18 cellular contexts compared by ENCODE assay signal in genomic region chr9:128870128-128870940, GRCh38.
"Had no signal": no experiment of that assay in that cellular context is flagged by ENCODE, and none has a peak within 500 bp of the region (broad histone marks: within the 10 kb centered on the region; RNA-seq: fewer than 3 reads in every experiment).

No MANE protein-coding gene starts in this region.

- FAIRE-seq: keratinocyte, pancreas had no signal

- H3K27me3 Mint-ChIP-seq: activated CD4-positive, alpha-beta memory T cell treated with anti-CD3 and anti-CD28 coated beads, Interleukin-2, amount 10 ng/mL, durations not matched to agents 7 days and 5 days; activated CD4-positive, alpha-beta T cell treated with anti-CD3 and anti-CD28 coated beads for 36 hours; stimulated activated naive CD8-positive, alpha-beta T cell treated with anti-CD3 and anti-CD28 coated beads, Interleukin-15, Interleukin-2, amounts not matched to agents 100 ng/mL and 50 ng/mL, for 24 hours; T-cell had no signal

- H3K9me3 ChIP-seq: gastroesophageal sphincter, pancreas had no signal

- ATAC-seq: activated CD4-positive, alpha-beta T cell treated with anti-CD3 and anti-CD28 coated beads for 36 hours; gastroesophageal sphincter; left ventricle myocardium superior; pancreas; T-cell had no signal

- H3K27ac Mint-ChIP-seq: activated CD4-positive, alpha-beta memory T cell treated with anti-CD3 and anti-CD28 coated beads, Interleukin-2, amount 10 ng/mL, durations not matched to agents 7 days and 5 days; activated CD4-positive, alpha-beta T cell treated with anti-CD3 and anti-CD28 coated beads for 36 hours; stimulated activated naive CD8-positive, alpha-beta T cell treated with anti-CD3 and anti-CD28 coated beads, Interleukin-15, Interleukin-2, amounts not matched to agents 100 ng/mL and 50 ng/mL, for 24 hours; T-cell had no signal

- H3K4me1 ChIP-seq: gastroesophageal sphincter, pancreas had no signal

- H3K36me3 ChIP-seq: pancreas had no signal

- H3K4me3 ChIP-seq: gastroesophageal sphincter, pancreas had no signal

- H3K9me3 Mint-ChIP-seq: activated CD4-positive, alpha-beta memory T cell treated with anti-CD3 and anti-CD28 coated beads, Interleukin-2, amount 10 ng/mL, durations not matched to agents 7 days and 5 days; neural crest cell; stimulated activated naive CD8-positive, alpha-beta T cell treated with anti-CD3 and anti-CD28 coated beads, Interleukin-15, Interleukin-2, amounts not matched to agents 100 ng/mL and 50 ng/mL, for 24 hours; T-cell had no signal

- H3K27me3 ChIP-seq: gastroesophageal sphincter, pancreas had no signal

- DNase-seq: activated CD4-positive, alpha-beta memory T cell treated with anti-CD3 and anti-CD28 coated beads, Interleukin-2, amount 10 ng/mL, durations not matched to agents 7 days and 5 days; activated CD4-positive, alpha-beta T cell treated with anti-CD3 and anti-CD28 coated beads for 36 hours; activated CD8-positive, alpha-beta memory T cell treated with anti-CD3 and anti-CD28 coated beads, Interleukin-2, amount 50 U/mL, for 48 hours; activated naive CD4-positive, alpha-beta T cell; central memory CD4-positive, alpha-beta T cell; cortex of kidney; effector CD8-positive, alpha-beta T cell; left ventricle myocardium superior; pancreas; stimulated activated CD4-positive, alpha-beta T cell treated with anti-CD3 and anti-CD28 coated beads, Interleukin-4, amount 100 ng/mL, for 1 hour; stimulated activated CD8-positive, alpha-beta memory T cell treated with anti-CD3 and anti-CD28 coated beads, Interleukin-4, amount 100 ng/mL, for 48 hours; T-cell; T1000 had no signal

- H3K4me3 Mint-ChIP-seq: activated CD4-positive, alpha-beta memory T cell treated with anti-CD3 and anti-CD28 coated beads, Interleukin-2, amount 10 ng/mL, durations not matched to agents 7 days and 5 days; activated CD4-positive, alpha-beta T cell treated with anti-CD3 and anti-CD28 coated beads for 36 hours; neural crest cell; stimulated activated naive CD8-positive, alpha-beta T cell treated with anti-CD3 and anti-CD28 coated beads, Interleukin-15, Interleukin-2, amounts not matched to agents 100 ng/mL and 50 ng/mL, for 24 hours; T-cell had no signal

- H3K27ac ChIP-seq: gastroesophageal sphincter, pancreas, VCaP had no signal
